Comparison of ENCODE assay signal across 8 cellular contexts in genomic region chr21:45592208-45592619, GRCh38. TPM values are rescaled to one million over a fixed set of nuclear protein-coding genes. Genes with fewer than 3 reads are reported as not detected.
A peak's percentile ranks its signal among the peaks of the same experiment; 100 is the strongest.
DNase-seq lines count a peak whose midpoint lies in the region; ATAC-seq and TF ChIP-seq lines count a peak whose summit lies in the region.

No MANE protein-coding gene starts in this region.

- no peaks in the 10 kb centered on the region for H3K36me3 ChIP-seq in uterus

- no peak overlapping the region for H3K4me3 ChIP-seq in uterus

- no peaks in the 10 kb centered on the region for H3K27me3 ChIP-seq in uterus

- no peak for TF ChIP-seq POLR2A in uterus (IDR thresholded peaks at IDR 0.05)

- peak; percentile 31 to 53 for DNase-seq in activated CD8-positive, alpha-beta memory T cell treated with anti-CD3 and anti-CD28 coated beads for 1 hour (ENCODE audit: extremely low read depth in 1 of 2, low read depth in 1 of 2)
- DNase-seq in mesenteric fat pad (ENCODE audit: low spot score) (peak; percentile 35), uterus (no peak), NCI-H2081 treated with DMSO at 0.1 percent for 48 hours (lab: John Stamatoyannopoulos, UW) (no peak), HuH-7 (ENCODE audit: low spot score) (no peak), HUDEP-2 (lab: John Stamatoyannopoulos, UW; ENCODE audit: unreplicated experiment in 76 of 76) (no peak)

- TF ChIP-seq CTCF in uterus (IDR thresholded peaks at IDR 0.05) = no peak

- no peaks in the 10 kb centered on the region for H3K9me3 ChIP-seq in uterus

- no peak overlapping the region for H3K27ac ChIP-seq in uterus

- peaks cover 0 to 4% of the 10 kb centered on the region in 2 donors for H3K4me1 ChIP-seq in uterus

- intact Hi-C loops in uterus (cut with DNase I; ENCODE audit: low total_unique reads) = no loop called here

- peak; percentile 50 for ATAC-seq in GM18502 (IDR thresholded peaks at IDR 0.05; ENCODE audit: poor library complexity, unreplicated experiment)
- ATAC-seq in HG03108 (IDR thresholded peaks at IDR 0.05; ENCODE audit: unreplicated experiment) = peak; percentile 49

RNA-seq across cellular contexts. Expression of gene SLC19A1, which starts 50.0 kb away (rescaled TPM):
- 21.7 TPM for total RNA-seq in mesenteric fat pad
- 10 to 100 TPM in 2 of 4 donors, 1 to 10 TPM in 1, not detected in 1; 7.6 to 12.8 (median 10.3) TPM for total RNA-seq in uterus

RNA-seq across cellular contexts. Expression of gene PCBP3, which starts 51.3 kb away (rescaled TPM):
- total RNA-seq in mesenteric fat pad = 32.4 TPM
- total RNA-seq in uterus = 1 to 10 TPM in 2 of 4 donors, under 1 TPM in 1, not detected in 1; 0.77 to 8.6 (median 3.2) TPM

Comparison
In these comparisons a context has a peak if more than half of its experiments do, and no peak if none do; other contexts are left out.
1. DNase-seq: peak in activated CD8-positive, alpha-beta memory T cell treated with anti-CD3 and anti-CD28 coated beads for 1 hour (2 of 2) and mesenteric fat pad (single experiment); none in uterus (0 of 2), NCI-H2081 treated with DMSO at 0.1 percent for 48 hours (single experiment), HuH-7 (single experiment) and HUDEP-2 (0 of 76).